Comparison of ENCODE assay signal across 19 cellular contexts in genomic region chr4:156237192-156237591, GRCh38.
"Had no signal": no experiment of that assay in that cellular context is flagged by ENCODE, and none has a peak within 500 bp of the region (broad histone marks: within the 10 kb centered on the region; RNA-seq: fewer than 3 reads in every experiment).

No MANE protein-coding gene starts in this region.

- H3K36me3 ChIP-seq: esophagus muscularis mucosa, lower lobe of right lung, thyroid gland had no signal

- H3K4me1 ChIP-seq: esophagus muscularis mucosa, lower lobe of right lung, thyroid gland had no signal

- H3K9me3 ChIP-seq: esophagus muscularis mucosa, lower lobe of right lung, thyroid gland had no signal

- H3K4me3 Mint-ChIP-seq: activated CD4-positive, alpha-beta T cell treated with anti-CD3 and anti-CD28 coated beads, Interleukin-2, amount 10 ng/mL, durations not matched to agents 24 days and 14 days; activated CD8-positive, alpha-beta T cell treated with anti-CD3 and anti-CD28 coated beads for 36 hours; activated naive CD4-positive, alpha-beta T cell treated with anti-CD3 and anti-CD28 coated beads for 36 hours; central memory CD8-positive, alpha-beta T cell; naive thymus-derived CD8-positive, alpha-beta T cell had no signal

- H3K36me3 Mint-ChIP-seq: naive thymus-derived CD8-positive, alpha-beta T cell had no signal

- DNase-seq: activated CD4-positive, alpha-beta T cell treated with anti-CD3 and anti-CD28 coated beads, Interleukin-2, amount 10 ng/mL, durations not matched to agents 24 days and 14 days; activated CD8-positive, alpha-beta T cell treated with anti-CD3 and anti-CD28 coated beads for 36 hours; activated naive CD4-positive, alpha-beta T cell treated with anti-CD3 and anti-CD28 coated beads for 36 hours; activated T-cell treated with anti-CD3 and anti-CD28 coated beads, Interleukin-2, amount 50 U/mL, for 1 hour; effector CD4-positive, alpha-beta T cell; hippocampal formation; lower lobe of right lung; naive thymus-derived CD8-positive, alpha-beta T cell; occipital lobe; posterior cingulate gyrus; retina; stimulated activated CD4-positive, alpha-beta T cell treated with anti-CD3 and anti-CD28 coated beads, Interleukin-12 subunit alpha, Interleukin-12 subunit beta, amount 100 ng/mL, for 4 hours; stimulated activated CD4-positive, alpha-beta T cell treated with anti-CD3 and anti-CD28 coated beads, Interleukin-1b, Interleukin-23, amount 100 ng/mL, for 48 hours; stimulated activated naive CD4-positive, alpha-beta T cell treated with Interleukin-2 at 50 U/mL for 16 hours; T-helper 9 cell; thyroid gland had no signal

- H3K27ac ChIP-seq: esophagus muscularis mucosa, lower lobe of right lung, thyroid gland had no signal

- ATAC-seq: activated CD8-positive, alpha-beta T cell treated with anti-CD3 and anti-CD28 coated beads for 36 hours; lower lobe of right lung; naive thymus-derived CD8-positive, alpha-beta T cell had no signal

- H3K27ac Mint-ChIP-seq: activated CD4-positive, alpha-beta T cell treated with anti-CD3 and anti-CD28 coated beads, Interleukin-2, amount 10 ng/mL, durations not matched to agents 24 days and 14 days; activated CD8-positive, alpha-beta T cell treated with anti-CD3 and anti-CD28 coated beads for 36 hours; activated naive CD4-positive, alpha-beta T cell treated with anti-CD3 and anti-CD28 coated beads for 36 hours; activated T-helper 2 cell treated with anti-CD3 and anti-CD28 coated beads, Interferon-gamma antibody, Interleukin-2, Interleukin-4, amounts not matched to agents 10 μg/mL and 5 μg/mL and 100 μg/mL, durations not matched to agents 14 hours and 24 hours and 36 hours; naive thymus-derived CD8-positive, alpha-beta T cell had no signal

- H3K9me3 Mint-ChIP-seq: activated CD4-positive, alpha-beta T cell treated with anti-CD3 and anti-CD28 coated beads, Interleukin-2, amount 10 ng/mL, durations not matched to agents 24 days and 14 days; activated T-helper 2 cell treated with anti-CD3 and anti-CD28 coated beads, Interferon-gamma antibody, Interleukin-2, Interleukin-4, amounts not matched to agents 10 μg/mL and 5 μg/mL and 100 μg/mL, durations not matched to agents 14 hours and 24 hours and 36 hours had no signal

- H3K4me3 ChIP-seq: esophagus muscularis mucosa, lower lobe of right lung, thyroid gland had no signal

- H3K27me3 Mint-ChIP-seq: activated CD4-positive, alpha-beta T cell treated with anti-CD3 and anti-CD28 coated beads, Interleukin-2, amount 10 ng/mL, durations not matched to agents 24 days and 14 days; activated CD8-positive, alpha-beta T cell treated with anti-CD3 and anti-CD28 coated beads for 36 hours; central memory CD8-positive, alpha-beta T cell; naive thymus-derived CD8-positive, alpha-beta T cell had no signal

- H3K27me3 ChIP-seq: esophagus muscularis mucosa, thyroid gland had no signal

- H3K4me1 Mint-ChIP-seq: activated CD4-positive, alpha-beta T cell treated with anti-CD3 and anti-CD28 coated beads, Interleukin-2, amount 10 ng/mL, durations not matched to agents 24 days and 14 days; central memory CD8-positive, alpha-beta T cell; naive thymus-derived CD8-positive, alpha-beta T cell had no signal
